Comparison of ENCODE assay signal across 18 cellular contexts in genomic region chr11:81895258-81895657, GRCh38.
"Had no signal": no experiment of that assay in that cellular context is flagged by ENCODE, and none has a peak within 500 bp of the region (broad histone marks: within the 10 kb centered on the region; RNA-seq: fewer than 3 reads in every experiment).

No MANE protein-coding gene starts in this region.

- H3K27me3 ChIP-seq: heart left ventricle, neutrophil, right lobe of liver, stomach had no signal

- H3K27ac ChIP-seq: heart left ventricle, neutrophil, psoas muscle, right lobe of liver, stomach had no signal

- H3K36me3 ChIP-seq: heart left ventricle, neutrophil, right lobe of liver, stomach had no signal

- H3K27ac Mint-ChIP-seq: naive thymus-derived CD8-positive, alpha-beta T cell; stimulated activated memory B cell treated with anti-CD40 and anti-IgM and Interleukin-4, amounts not matched to agents 10 μg/mL and 1 μg/mL and 100 μg/mL, for 72 hours had no signal

- DNase-seq: effector memory CD4-positive, alpha-beta T cell; heart left ventricle; hippocampal formation; mammary epithelial cell; mucosa of descending colon; naive thymus-derived CD8-positive, alpha-beta T cell; psoas muscle; retina; right lobe of liver; stimulated activated CD4-positive, alpha-beta T cell treated with anti-CD3 and anti-CD28 coated beads, Interleukin-4, amount 100 ng/mL, for 1 hour; stimulated activated CD8-positive, alpha-beta memory T cell treated with anti-CD3 and anti-CD28 coated beads, Interleukin-4, amount 100 ng/mL, for 48 hours; stomach; substantia nigra; trophoblast cell had no signal

- H3K4me3 ChIP-seq: heart left ventricle, mucosa of descending colon, psoas muscle, right lobe of liver, stomach had no signal

- H3K9me3 Mint-ChIP-seq: stimulated activated memory B cell treated with anti-CD40 and anti-IgM and Interleukin-4, amounts not matched to agents 10 μg/mL and 1 μg/mL and 100 μg/mL, for 72 hours had no signal

- H3K9me3 ChIP-seq: mucosa of descending colon, neutrophil, psoas muscle, right lobe of liver had no signal

- H3K4me1 ChIP-seq: heart left ventricle, psoas muscle, right lobe of liver, stomach had no signal

- H3K27me3 Mint-ChIP-seq: stimulated activated memory B cell treated with anti-CD40 and anti-IgM and Interleukin-4, amounts not matched to agents 10 μg/mL and 1 μg/mL and 100 μg/mL, for 72 hours had no signal

- H3K4me1 Mint-ChIP-seq: naive thymus-derived CD8-positive, alpha-beta T cell; stimulated activated memory B cell treated with anti-CD40 and anti-IgM and Interleukin-4, amounts not matched to agents 10 μg/mL and 1 μg/mL and 100 μg/mL, for 72 hours had no signal

- H3K4me3 Mint-ChIP-seq: naive thymus-derived CD8-positive, alpha-beta T cell; stimulated activated memory B cell treated with anti-CD40 and anti-IgM and Interleukin-4, amounts not matched to agents 10 μg/mL and 1 μg/mL and 100 μg/mL, for 72 hours had no signal

- ATAC-seq: esophagus mucosa; heart left ventricle; left lobe of liver; mucosa of descending colon; naive thymus-derived CD8-positive, alpha-beta T cell; psoas muscle; right lobe of liver; stimulated activated memory B cell treated with anti-CD40 and anti-IgM and Interleukin-4, amounts not matched to agents 10 μg/mL and 1 μg/mL and 100 μg/mL, for 72 hours had no signal
